1 cellular context compared by ENCODE assay signal in the genomic region with DNA sequence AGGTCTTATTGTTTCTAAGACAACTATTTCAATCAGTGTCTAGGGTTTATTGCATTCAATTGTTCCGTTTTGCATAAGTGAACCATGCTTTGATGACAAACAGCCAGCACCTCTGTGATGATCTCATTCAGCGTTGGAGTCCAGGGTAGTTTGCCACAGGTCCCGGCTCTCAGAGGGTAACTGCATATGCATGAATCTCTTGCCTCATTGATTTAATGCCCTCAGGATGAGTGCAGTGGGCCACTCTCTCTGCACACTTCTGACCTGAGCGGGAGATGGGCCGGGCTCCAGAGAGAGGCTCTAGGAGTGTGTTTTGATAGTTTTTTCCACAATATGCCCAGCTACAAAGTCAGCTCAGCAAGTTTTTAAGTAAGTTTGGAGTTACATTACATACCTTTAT.
TF ChIP-seq lines count a peak whose summit lies in the region.

No MANE protein-coding gene starts in this region.

TF ChIP-seq in HEK293, 187 proteins besides CTCF, POLR2A, EP300 and RAD21 (continued from another document):
- TF ChIP-seq, protein P1, sequence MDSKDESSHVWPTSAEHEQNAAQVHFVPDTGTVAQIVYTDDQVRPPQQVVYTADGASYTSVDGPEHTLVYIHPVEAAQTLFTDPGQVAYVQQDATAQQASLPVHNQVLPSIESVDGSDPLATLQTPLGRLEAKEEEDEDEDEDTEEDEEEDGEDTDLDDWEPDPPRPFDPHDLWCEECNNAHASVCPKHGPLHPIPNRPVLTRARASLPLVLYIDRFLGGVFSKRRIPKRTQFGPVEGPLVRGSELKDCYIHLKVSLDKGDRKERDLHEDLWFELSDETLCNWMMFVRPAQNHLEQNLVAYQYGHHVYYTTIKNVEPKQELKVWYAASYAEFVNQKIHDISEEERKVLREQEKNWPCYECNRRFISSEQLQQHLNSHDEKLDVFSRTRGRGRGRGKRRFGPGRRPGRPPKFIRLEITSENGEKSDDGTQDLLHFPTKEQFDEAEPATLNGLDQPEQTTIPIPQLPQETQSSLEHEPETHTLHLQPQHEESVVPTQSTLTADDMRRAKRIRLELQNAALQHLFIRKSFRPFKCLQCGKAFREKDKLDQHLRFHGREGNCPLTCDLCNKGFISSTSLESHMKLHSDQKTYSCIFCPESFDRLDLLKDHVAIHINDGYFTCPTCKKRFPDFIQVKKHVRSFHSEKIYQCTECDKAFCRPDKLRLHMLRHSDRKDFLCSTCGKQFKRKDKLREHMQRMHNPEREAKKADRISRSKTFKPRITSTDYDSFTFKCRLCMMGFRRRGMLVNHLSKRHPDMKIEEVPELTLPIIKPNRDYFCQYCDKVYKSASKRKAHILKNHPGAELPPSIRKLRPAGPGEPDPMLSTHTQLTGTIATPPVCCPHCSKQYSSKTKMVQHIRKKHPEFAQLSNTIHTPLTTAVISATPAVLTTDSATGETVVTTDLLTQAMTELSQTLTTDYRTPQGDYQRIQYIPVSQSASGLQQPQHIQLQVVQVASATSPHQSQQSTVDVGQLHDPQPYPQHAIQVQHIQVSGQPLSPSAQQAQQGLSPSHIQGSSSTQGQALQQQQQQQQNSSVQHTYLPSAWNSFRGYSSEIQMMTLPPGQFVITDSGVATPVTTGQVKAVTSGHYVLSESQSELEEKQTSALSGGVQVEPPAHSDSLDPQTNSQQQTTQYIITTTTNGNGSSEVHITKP (tag by site-specific recombination; IDR thresholded peaks at IDR 0.05), result 0 out of 2 replicates have a peak, but pooled peaks have one; percentile 52
- TF ChIP-seq YY2 (tag by site-specific recombination; IDR thresholded peaks at IDR 0.05), result no peak
- no peak for TF ChIP-seq REPIN1 (tag by site-specific recombination; IDR thresholded peaks at IDR 0.05; ENCODE audit: low read depth)
- TF ChIP-seq ZNF560 (tag by site-specific recombination; IDR thresholded peaks at IDR 0.05; ENCODE audit: borderline replicate concordance), result no peak
- TF ChIP-seq, protein P2, sequence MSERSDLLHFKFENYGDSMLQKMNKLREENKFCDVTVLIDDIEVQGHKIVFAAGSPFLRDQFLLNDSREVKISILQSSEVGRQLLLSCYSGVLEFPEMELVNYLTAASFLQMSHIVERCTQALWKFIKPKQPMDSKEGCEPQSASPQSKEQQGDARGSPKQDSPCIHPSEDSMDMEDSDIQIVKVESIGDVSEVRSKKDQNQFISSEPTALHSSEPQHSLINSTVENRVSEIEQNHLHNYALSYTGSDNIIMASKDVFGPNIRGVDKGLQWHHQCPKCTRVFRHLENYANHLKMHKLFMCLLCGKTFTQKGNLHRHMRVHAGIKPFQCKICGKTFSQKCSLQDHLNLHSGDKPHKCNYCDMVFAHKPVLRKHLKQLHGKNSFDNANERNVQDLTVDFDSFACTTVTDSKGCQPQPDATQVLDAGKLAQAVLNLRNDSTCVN (tag by site-specific recombination; optimal IDR thresholded peaks at IDR 0.05), result no peak
- no peak for TF ChIP-seq FEZF1 (tag by site-specific recombination; IDR thresholded peaks at IDR 0.05)
- no peak for TF ChIP-seq KLF7 (tag by site-specific recombination; IDR thresholded peaks at IDR 0.05; ENCODE audit: borderline replicate concordance)
- TF ChIP-seq ZNF366 (tag by site-specific recombination; conservative IDR thresholded peaks at IDR 0.05), result no peak
- TF ChIP-seq ZNF157 (tag by site-specific recombination; IDR thresholded peaks at IDR 0.05), result no peak
- no peak for TF ChIP-seq ZFP41 (tag by site-specific recombination; IDR thresholded peaks at IDR 0.05; ENCODE audit: borderline replicate concordance)
- peak; percentile 63 for TF ChIP-seq ZNF660 (tag by site-specific recombination; IDR thresholded peaks at IDR 0.05)
- TF ChIP-seq WT1 (tag by site-specific recombination; IDR thresholded peaks at IDR 0.05), result no peak
